Comparison of ENCODE assay signal across 2 cellular contexts in genomic region chr7:139515266-139515665, GRCh38.
TF ChIP-seq lines count a peak whose summit lies in the region.

No MANE protein-coding gene starts in this region.

TF ChIP-seq in GM23338, 12 proteins besides CTCF, POLR2A, EP300 and RAD21:
- TF ChIP-seq NANOG (IDR thresholded peaks at IDR 0.05; ENCODE audit: borderline replicate concordance) = no peak
- 0 out of 2 replicates have a peak, but pooled peaks have one; percentile 26 for TF ChIP-seq CREB1 (CRISPR knock-in tag; IDR thresholded peaks at IDR 0.05; ENCODE audit: low read depth)

TF ChIP-seq in H1, 55 proteins besides CTCF, POLR2A, EP300 and RAD21:
- TF ChIP-seq EGR1 (IDR thresholded peaks at IDR 0.05; ENCODE audit: borderline replicate concordance, low read depth, low read length) = no peak
- TF ChIP-seq RFX5 (IDR thresholded peaks at IDR 0.05; ENCODE audit: borderline replicate concordance, low read depth, low read length) = peak; percentile 60; the same call in 1 of the 2 replicates
- TF ChIP-seq, protein P1, sequence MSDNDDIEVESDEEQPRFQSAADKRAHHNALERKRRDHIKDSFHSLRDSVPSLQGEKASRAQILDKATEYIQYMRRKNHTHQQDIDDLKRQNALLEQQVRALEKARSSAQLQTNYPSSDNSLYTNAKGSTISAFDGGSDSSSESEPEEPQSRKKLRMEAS (IDR thresholded peaks at IDR 0.05) = peak; percentile 87
- no peak for TF ChIP-seq TBP (IDR thresholded peaks at IDR 0.05; ENCODE audit: low read depth, low read length)
- TF ChIP-seq POU5F1 (IDR thresholded peaks at IDR 0.05; ENCODE audit: low read depth, low read length) = peak; percentile 67; the same call in 1 of the 2 replicates
- TF ChIP-seq CHD2 (IDR thresholded peaks at IDR 0.05; ENCODE audit: low read length) = no peak
- TF ChIP-seq TAF1 (IDR thresholded peaks at IDR 0.05; ENCODE audit: low read depth, low read length) = no peak
- no peak for TF ChIP-seq ZNF274 (IDR thresholded peaks at IDR 0.05; ENCODE audit: borderline replicate concordance, extremely low read depth, low read length)
- TF ChIP-seq, protein P2, sequence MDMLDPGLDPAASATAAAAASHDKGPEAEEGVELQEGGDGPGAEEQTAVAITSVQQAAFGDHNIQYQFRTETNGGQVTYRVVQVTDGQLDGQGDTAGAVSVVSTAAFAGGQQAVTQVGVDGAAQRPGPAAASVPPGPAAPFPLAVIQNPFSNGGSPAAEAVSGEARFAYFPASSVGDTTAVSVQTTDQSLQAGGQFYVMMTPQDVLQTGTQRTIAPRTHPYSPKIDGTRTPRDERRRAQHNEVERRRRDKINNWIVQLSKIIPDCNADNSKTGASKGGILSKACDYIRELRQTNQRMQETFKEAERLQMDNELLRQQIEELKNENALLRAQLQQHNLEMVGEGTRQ (IDR thresholded peaks at IDR 0.05; ENCODE audit: low read length) = no peak
- TF ChIP-seq, protein P3, sequence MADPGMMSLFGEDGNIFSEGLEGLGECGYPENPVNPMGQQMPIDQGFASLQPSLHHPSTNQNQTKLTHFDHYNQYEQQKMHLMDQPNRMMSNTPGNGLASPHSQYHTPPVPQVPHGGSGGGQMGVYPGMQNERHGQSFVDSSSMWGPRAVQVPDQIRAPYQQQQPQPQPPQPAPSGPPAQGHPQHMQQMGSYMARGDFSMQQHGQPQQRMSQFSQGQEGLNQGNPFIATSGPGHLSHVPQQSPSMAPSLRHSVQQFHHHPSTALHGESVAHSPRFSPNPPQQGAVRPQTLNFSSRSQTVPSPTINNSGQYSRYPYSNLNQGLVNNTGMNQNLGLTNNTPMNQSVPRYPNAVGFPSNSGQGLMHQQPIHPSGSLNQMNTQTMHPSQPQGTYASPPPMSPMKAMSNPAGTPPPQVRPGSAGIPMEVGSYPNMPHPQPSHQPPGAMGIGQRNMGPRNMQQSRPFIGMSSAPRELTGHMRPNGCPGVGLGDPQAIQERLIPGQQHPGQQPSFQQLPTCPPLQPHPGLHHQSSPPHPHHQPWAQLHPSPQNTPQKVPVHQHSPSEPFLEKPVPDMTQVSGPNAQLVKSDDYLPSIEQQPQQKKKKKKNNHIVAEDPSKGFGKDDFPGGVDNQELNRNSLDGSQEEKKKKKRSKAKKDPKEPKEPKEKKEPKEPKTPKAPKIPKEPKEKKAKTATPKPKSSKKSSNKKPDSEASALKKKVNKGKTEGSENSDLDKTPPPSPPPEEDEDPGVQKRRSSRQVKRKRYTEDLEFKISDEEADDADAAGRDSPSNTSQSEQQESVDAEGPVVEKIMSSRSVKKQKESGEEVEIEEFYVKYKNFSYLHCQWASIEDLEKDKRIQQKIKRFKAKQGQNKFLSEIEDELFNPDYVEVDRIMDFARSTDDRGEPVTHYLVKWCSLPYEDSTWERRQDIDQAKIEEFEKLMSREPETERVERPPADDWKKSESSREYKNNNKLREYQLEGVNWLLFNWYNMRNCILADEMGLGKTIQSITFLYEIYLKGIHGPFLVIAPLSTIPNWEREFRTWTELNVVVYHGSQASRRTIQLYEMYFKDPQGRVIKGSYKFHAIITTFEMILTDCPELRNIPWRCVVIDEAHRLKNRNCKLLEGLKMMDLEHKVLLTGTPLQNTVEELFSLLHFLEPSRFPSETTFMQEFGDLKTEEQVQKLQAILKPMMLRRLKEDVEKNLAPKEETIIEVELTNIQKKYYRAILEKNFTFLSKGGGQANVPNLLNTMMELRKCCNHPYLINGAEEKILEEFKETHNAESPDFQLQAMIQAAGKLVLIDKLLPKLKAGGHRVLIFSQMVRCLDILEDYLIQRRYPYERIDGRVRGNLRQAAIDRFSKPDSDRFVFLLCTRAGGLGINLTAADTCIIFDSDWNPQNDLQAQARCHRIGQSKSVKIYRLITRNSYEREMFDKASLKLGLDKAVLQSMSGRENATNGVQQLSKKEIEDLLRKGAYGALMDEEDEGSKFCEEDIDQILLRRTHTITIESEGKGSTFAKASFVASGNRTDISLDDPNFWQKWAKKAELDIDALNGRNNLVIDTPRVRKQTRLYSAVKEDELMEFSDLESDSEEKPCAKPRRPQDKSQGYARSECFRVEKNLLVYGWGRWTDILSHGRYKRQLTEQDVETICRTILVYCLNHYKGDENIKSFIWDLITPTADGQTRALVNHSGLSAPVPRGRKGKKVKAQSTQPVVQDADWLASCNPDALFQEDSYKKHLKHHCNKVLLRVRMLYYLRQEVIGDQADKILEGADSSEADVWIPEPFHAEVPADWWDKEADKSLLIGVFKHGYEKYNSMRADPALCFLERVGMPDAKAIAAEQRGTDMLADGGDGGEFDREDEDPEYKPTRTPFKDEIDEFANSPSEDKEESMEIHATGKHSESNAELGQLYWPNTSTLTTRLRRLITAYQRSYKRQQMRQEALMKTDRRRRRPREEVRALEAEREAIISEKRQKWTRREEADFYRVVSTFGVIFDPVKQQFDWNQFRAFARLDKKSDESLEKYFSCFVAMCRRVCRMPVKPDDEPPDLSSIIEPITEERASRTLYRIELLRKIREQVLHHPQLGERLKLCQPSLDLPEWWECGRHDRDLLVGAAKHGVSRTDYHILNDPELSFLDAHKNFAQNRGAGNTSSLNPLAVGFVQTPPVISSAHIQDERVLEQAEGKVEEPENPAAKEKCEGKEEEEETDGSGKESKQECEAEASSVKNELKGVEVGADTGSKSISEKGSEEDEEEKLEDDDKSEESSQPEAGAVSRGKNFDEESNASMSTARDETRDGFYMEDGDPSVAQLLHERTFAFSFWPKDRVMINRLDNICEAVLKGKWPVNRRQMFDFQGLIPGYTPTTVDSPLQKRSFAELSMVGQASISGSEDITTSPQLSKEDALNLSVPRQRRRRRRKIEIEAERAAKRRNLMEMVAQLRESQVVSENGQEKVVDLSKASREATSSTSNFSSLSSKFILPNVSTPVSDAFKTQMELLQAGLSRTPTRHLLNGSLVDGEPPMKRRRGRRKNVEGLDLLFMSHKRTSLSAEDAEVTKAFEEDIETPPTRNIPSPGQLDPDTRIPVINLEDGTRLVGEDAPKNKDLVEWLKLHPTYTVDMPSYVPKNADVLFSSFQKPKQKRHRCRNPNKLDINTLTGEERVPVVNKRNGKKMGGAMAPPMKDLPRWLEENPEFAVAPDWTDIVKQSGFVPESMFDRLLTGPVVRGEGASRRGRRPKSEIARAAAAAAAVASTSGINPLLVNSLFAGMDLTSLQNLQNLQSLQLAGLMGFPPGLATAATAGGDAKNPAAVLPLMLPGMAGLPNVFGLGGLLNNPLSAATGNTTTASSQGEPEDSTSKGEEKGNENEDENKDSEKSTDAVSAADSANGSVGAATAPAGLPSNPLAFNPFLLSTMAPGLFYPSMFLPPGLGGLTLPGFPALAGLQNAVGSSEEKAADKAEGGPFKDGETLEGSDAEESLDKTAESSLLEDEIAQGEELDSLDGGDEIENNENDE (IDR thresholded peaks at IDR 0.05; ENCODE audit: insufficient replicate concordance, low read length) = no peak
- no peak for TF ChIP-seq JUN (IDR thresholded peaks at IDR 0.05; ENCODE audit: low read depth, low read length)
- TF ChIP-seq, protein P4, sequence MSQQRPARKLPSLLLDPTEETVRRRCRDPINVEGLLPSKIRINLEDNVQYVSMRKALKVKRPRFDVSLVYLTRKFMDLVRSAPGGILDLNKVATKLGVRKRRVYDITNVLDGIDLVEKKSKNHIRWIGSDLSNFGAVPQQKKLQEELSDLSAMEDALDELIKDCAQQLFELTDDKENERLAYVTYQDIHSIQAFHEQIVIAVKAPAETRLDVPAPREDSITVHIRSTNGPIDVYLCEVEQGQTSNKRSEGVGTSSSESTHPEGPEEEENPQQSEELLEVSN (IDR thresholded peaks at IDR 0.05) = peak; percentile 90
